1 cellular context compared by ENCODE assay signal in genomic region chr19:18386543-18387251, GRCh38.
TF ChIP-seq lines count a peak whose summit lies in the region.

No MANE protein-coding gene starts in this region.

TF ChIP-seq in GM12878, 131 proteins besides CTCF, POLR2A, EP300 and RAD21:
- TF ChIP-seq PRDM15 (CRISPR knock-in tag; IDR thresholded peaks at IDR 0.05) (no peak), CHD1 (IDR thresholded peaks at IDR 0.05; ENCODE audit: low read depth, low read length) (no peak), PBX3 (IDR thresholded peaks at IDR 0.05; ENCODE audit: insufficient replicate concordance, low read depth, low read length) (no peak)
